ENCODE assay signal across 8 cellular contexts in genomic region chr14:64880382-64881121, GRCh38. TPM values are rescaled to one million over a fixed set of nuclear protein-coding genes. Genes with fewer than 3 reads are reported as not detected.
A peak's percentile ranks its signal among the peaks of the same experiment; 100 is the strongest.
DNase-seq lines count a peak whose midpoint lies in the region; ATAC-seq and TF ChIP-seq lines count a peak whose summit lies in the region.

No MANE protein-coding gene starts in this region.

- intact Hi-C loops in activated naive CD4-positive, alpha-beta T cell treated with anti-CD3 and anti-CD28 coated beads for 36 hours (cut with micrococcal nuclease), result loop anchor here (1.0 to 2.0 kb wide), 2 partner anchors 34 to 103 kb away; partner anchors contain the start of gene CHURC1
- intact Hi-C loops in left ventricle myocardium inferior (cut with micrococcal nuclease), result no loop called here

- H3K9me3 Mint-ChIP-seq in activated naive CD4-positive, alpha-beta T cell treated with anti-CD3 and anti-CD28 coated beads for 36 hours, result no peaks in the 10 kb centered on the region

- H3K9me3 ChIP-seq in RWPE2 (ENCODE audit: severe bottlenecking), result no peaks in the 10 kb centered on the region
- no peaks in the 10 kb centered on the region for H3K9me3 ChIP-seq in left ventricle myocardium inferior (replicated peaks)

- peak overlapping the region; percentile 33 for H3K4me3 ChIP-seq in RWPE2 (ENCODE audit: severe bottlenecking)
- peak overlapping the region; percentile 76 for H3K4me3 ChIP-seq in left ventricle myocardium inferior

- H3K4me1 ChIP-seq in RWPE2 (ENCODE audit: insufficient read depth, poor library complexity, severe bottlenecking) (no peaks in the 10 kb centered on the region), left ventricle myocardium inferior (peaks cover 47% of the 10 kb centered on the region)

- H3K27ac ChIP-seq in RWPE2 (ENCODE audit: poor library complexity, severe bottlenecking) (no peak overlapping the region), left ventricle myocardium inferior (replicated peaks) (peak overlapping the region; percentile 93)

- peak; percentile 83 for ATAC-seq in RWPE2 (ENCODE audit: low read depth)
- no peak for ATAC-seq in GM18861 (IDR thresholded peaks at IDR 0.05; ENCODE audit: unreplicated experiment)
- ATAC-seq in GM18870 (IDR thresholded peaks at IDR 0.05; ENCODE audit: unreplicated experiment), result no peak

- CTCF ChIA-PET in activated naive CD4-positive, alpha-beta T cell treated with anti-CD3 and anti-CD28 coated beads for 36 hours (lab: Charles Lee), result interaction anchor here (1.0 to 5.0 kb wide), 5 partner anchors 11 to 79 kb away, joined by 3 to 46 read pairs (median 5); no protein-coding TSS in a partner anchor

- H3K27me3 ChIP-seq in RWPE2 (ENCODE audit: insufficient read depth, poor library complexity, severe bottlenecking) (peaks cover 79% of the 10 kb centered on the region), left ventricle myocardium inferior (ENCODE audit: low read depth) (peaks cover 61% of the 10 kb centered on the region)

- H3K36me3 Mint-ChIP-seq in activated naive CD4-positive, alpha-beta T cell treated with anti-CD3 and anti-CD28 coated beads for 36 hours (ENCODE audit: low read depth), result no peaks in the 10 kb centered on the region

- peak overlapping the region; percentile 81 for H3K4me3 Mint-ChIP-seq in activated naive CD4-positive, alpha-beta T cell treated with anti-CD3 and anti-CD28 coated beads for 36 hours

- peaks cover 13% of the 10 kb centered on the region for H3K27me3 Mint-ChIP-seq in activated naive CD4-positive, alpha-beta T cell treated with anti-CD3 and anti-CD28 coated beads for 36 hours (ENCODE audit: low read depth)

- DNase-seq in ELR (ENCODE audit: low read depth) (peak; percentile 27), HPDE6-E6E7 (ENCODE audit: extremely low spot score) (peak; percentile 35), RWPE2 (ENCODE audit: low spot score) (no peak), left ventricle myocardium inferior (peak; percentile 49), putamen (ENCODE audit: low spot score) (peak; percentile 53)
- DNase-seq in activated naive CD4-positive, alpha-beta T cell treated with anti-CD3 and anti-CD28 coated beads for 36 hours, result peak; percentile 67

- H3K36me3 ChIP-seq in RWPE2 (ENCODE audit: low read depth) (no peaks in the 10 kb centered on the region), left ventricle myocardium inferior (no peaks in the 10 kb centered on the region)

- TF ChIP-seq CTCF in RWPE2 (IDR thresholded peaks at IDR 0.05; ENCODE audit: poor library complexity, severe bottlenecking) (no peak), left ventricle myocardium inferior (IDR thresholded peaks at IDR 0.05; ENCODE audit: borderline replicate concordance) (no peak)

- H3K27ac Mint-ChIP-seq in activated naive CD4-positive, alpha-beta T cell treated with anti-CD3 and anti-CD28 coated beads for 36 hours, result no peak overlapping the region

- H3K4me1 Mint-ChIP-seq in activated naive CD4-positive, alpha-beta T cell treated with anti-CD3 and anti-CD28 coated beads for 36 hours (ENCODE audit: low read depth), result peaks cover 1% of the 10 kb centered on the region

RNA-seq across cellular contexts. Expression of gene SPTB, which starts 0.8 kb away (rescaled TPM):
- total RNA-seq in activated naive CD4-positive, alpha-beta T cell treated with anti-CD3 and anti-CD28 coated beads for 36 hours, result under 1 TPM; 0.42 to 0.55 TPM
- 82.2 TPM for total RNA-seq in left ventricle myocardium inferior

RNA-seq across cellular contexts. Expression of gene CHURC1, which starts 33.7 kb away (rescaled TPM):
- 10 to 100 TPM; 49.6 to 59.7 TPM for total RNA-seq in activated naive CD4-positive, alpha-beta T cell treated with anti-CD3 and anti-CD28 coated beads for 36 hours
- total RNA-seq in left ventricle myocardium inferior, result 89.8 TPM

Comparison
In these comparisons a context has a peak if more than half of its experiments do, and no peak if none do; other contexts are left out.
1. RNA of gene SPTB, which starts 0.8 kb away (total RNA-seq): 82.2 TPM in left ventricle myocardium inferior (single experiment); 0.42 to 0.55 TPM in activated naive CD4-positive, alpha-beta T cell treated with anti-CD3 and anti-CD28 coated beads for 36 hours; every median in the first group is over 10 times any median in the second.